14 cellular contexts compared by ENCODE assay signal in the genomic region with DNA sequence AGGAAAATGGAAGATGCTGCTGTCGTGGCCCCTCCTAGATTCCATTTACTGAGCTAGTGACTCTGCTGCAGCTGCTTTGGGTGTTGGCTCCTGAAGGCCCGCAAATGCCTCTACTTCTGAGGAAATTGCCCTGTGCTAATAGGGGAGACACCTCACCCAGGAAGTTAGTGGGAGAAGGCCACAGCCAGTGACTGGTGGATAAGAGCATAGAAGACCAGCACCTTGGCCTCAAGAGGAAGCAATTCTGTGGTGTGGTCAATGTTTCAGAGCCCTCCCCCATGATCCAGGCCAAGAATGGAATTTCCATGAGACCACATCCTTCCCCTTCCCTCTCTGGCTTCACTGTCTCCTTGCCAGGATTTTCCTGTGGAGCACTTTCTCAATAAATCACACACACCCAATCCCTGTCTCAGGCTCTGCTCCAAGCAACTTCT. TPM values are rescaled to one million over a fixed set of nuclear protein-coding genes. Genes with fewer than 3 reads are reported as not detected.
DNase-seq lines count a peak whose midpoint lies in the region; ATAC-seq and TF ChIP-seq lines count a peak whose summit lies in the region.
"Had no signal": no experiment of that assay in that cellular context is flagged by ENCODE, and none has a peak within 500 bp of the region (broad histone marks: within the 10 kb centered on the region; RNA-seq: fewer than 3 reads in every experiment).

No MANE protein-coding gene starts in this region.

- H3K36me3 Mint-ChIP-seq in activated naive CD4-positive, alpha-beta T cell treated with anti-CD3 and anti-CD28 coated beads, Interleukin-2, amount 50 U/mL, for 72 hours, result no peaks in the 10 kb centered on the region
- H3K36me3 Mint-ChIP-seq: naive B cell had no signal

- intact Hi-C loops in sciatic nerve (cut with DNase I), result no loop called here

- DNase-seq in HK-2 (ENCODE audit: unreplicated experiment) (peak; percentile 65), fibroblast of peridontal ligament (ENCODE audit: extremely low read depth) (peak; percentile 75), sciatic nerve (ENCODE audit: low spot score) (no peak), mucosa of gallbladder (ENCODE audit: low spot score) (no peak), SIG-M5 (lab: John Stamatoyannopoulos, UW) (no peak), NK-92 (lab: John Stamatoyannopoulos, UW; ENCODE audit: unreplicated experiment) (no peak)
- no peak for DNase-seq in activated naive CD4-positive, alpha-beta T cell treated with anti-CD3 and anti-CD28 coated beads, Interleukin-2, amount 50 U/mL, for 72 hours (ENCODE audit: low spot score in 2 of 2)
- DNase-seq: activated T-cell treated with anti-CD3 and anti-CD28 coated beads, Interleukin-2, amount 50 U/mL, for 48 hours; hypothalamus; MM.1S; naive B cell; NK-92 treated with Interleukin-12 subunit alpha and Interleukin-12 subunit beta, amount 100 ng/mL, for 24 hours; stimulated activated CD4-positive, alpha-beta T cell treated with anti-CD3 and anti-CD28 coated beads, Interleukin-2, amount 100 ng/mL, for 24 hours had no signal

- H3K27ac Mint-ChIP-seq in activated naive CD4-positive, alpha-beta T cell treated with anti-CD3 and anti-CD28 coated beads, Interleukin-2, amount 50 U/mL, for 72 hours, result no peak overlapping the region
- H3K27ac Mint-ChIP-seq: naive B cell had no signal

- peak; percentile 29; the same call in 2 of the 3 replicates for ATAC-seq in SK-N-SH treated with all-trans-retinoic acid at 6 μM for 48 hours
- peak; percentile 69 for ATAC-seq in sciatic nerve
- ATAC-seq in activated naive CD4-positive, alpha-beta T cell treated with anti-CD3 and anti-CD28 coated beads, Interleukin-2, amount 50 U/mL, for 72 hours, result no peak

- no peaks in the 10 kb centered on the region for H3K9me3 Mint-ChIP-seq in activated naive CD4-positive, alpha-beta T cell treated with anti-CD3 and anti-CD28 coated beads, Interleukin-2, amount 50 U/mL, for 72 hours
- H3K9me3 Mint-ChIP-seq: naive B cell had no signal

TF ChIP-seq in SK-N-SH treated with all-trans-retinoic acid at 6 μM for 48 hours, 23 proteins besides CTCF, POLR2A, EP300 and RAD21:
- TF ChIP-seq ZNF8 (CRISPR knock-in tag; IDR thresholded peaks at IDR 0.05) (no peak), ZNF70 (CRISPR knock-in tag; IDR thresholded peaks at IDR 0.05) (no peak)
- TF ChIP-seq, protein P1, sequence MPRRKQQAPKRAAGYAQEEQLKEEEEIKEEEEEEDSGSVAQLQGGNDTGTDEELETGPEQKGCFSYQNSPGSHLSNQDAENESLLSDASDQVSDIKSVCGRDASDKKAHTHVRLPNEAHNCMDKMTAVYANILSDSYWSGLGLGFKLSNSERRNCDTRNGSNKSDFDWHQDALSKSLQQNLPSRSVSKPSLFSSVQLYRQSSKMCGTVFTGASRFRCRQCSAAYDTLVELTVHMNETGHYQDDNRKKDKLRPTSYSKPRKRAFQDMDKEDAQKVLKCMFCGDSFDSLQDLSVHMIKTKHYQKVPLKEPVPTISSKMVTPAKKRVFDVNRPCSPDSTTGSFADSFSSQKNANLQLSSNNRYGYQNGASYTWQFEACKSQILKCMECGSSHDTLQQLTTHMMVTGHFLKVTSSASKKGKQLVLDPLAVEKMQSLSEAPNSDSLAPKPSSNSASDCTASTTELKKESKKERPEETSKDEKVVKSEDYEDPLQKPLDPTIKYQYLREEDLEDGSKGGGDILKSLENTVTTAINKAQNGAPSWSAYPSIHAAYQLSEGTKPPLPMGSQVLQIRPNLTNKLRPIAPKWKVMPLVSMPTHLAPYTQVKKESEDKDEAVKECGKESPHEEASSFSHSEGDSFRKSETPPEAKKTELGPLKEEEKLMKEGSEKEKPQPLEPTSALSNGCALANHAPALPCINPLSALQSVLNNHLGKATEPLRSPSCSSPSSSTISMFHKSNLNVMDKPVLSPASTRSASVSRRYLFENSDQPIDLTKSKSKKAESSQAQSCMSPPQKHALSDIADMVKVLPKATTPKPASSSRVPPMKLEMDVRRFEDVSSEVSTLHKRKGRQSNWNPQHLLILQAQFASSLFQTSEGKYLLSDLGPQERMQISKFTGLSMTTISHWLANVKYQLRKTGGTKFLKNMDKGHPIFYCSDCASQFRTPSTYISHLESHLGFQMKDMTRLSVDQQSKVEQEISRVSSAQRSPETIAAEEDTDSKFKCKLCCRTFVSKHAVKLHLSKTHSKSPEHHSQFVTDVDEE (CRISPR knock-in tag; IDR thresholded peaks at IDR 0.05), result no peak

RNA-seq across cellular contexts. Expression of gene FZD1, which starts 25.0 kb away (rescaled TPM):
- 120 TPM for total RNA-seq in sciatic nerve
- total RNA-seq in mucosa of gallbladder, result 20.3 TPM
- 1 to 10 TPM in 1 of 2 donors, under 1 TPM in 1; 0.52 to 2.3 TPM for total RNA-seq in activated naive CD4-positive, alpha-beta T cell treated with anti-CD3 and anti-CD28 coated beads, Interleukin-2, amount 50 U/mL, for 72 hours

Comparison
In these comparisons a context has a peak if more than half of its experiments do, and no peak if none do; other contexts are left out.
1. DNase-seq: peak in HK-2 (single experiment) and fibroblast of peridontal ligament (single experiment); none in sciatic nerve (single experiment), mucosa of gallbladder (single experiment), SIG-M5 (single experiment), NK-92 (single experiment) and activated naive CD4-positive, alpha-beta T cell treated with anti-CD3 and anti-CD28 coated beads, Interleukin-2, amount 50 U/mL, for 72 hours (0 of 2).
2. ATAC-seq: peak in SK-N-SH treated with all-trans-retinoic acid at 6 μM for 48 hours (single experiment) and sciatic nerve (single experiment); none in activated naive CD4-positive, alpha-beta T cell treated with anti-CD3 and anti-CD28 coated beads, Interleukin-2, amount 50 U/mL, for 72 hours (0 of 2).